ENCODE assay signal across 8 cellular contexts in genomic region chr19:506404-507285, GRCh38. TPM values are rescaled to one million over a fixed set of nuclear protein-coding genes. Genes with fewer than 3 reads are reported as not detected.
DNase-seq lines count a peak whose midpoint lies in the region; ATAC-seq, FAIRE-seq and TF ChIP-seq lines count a peak whose summit lies in the region.

No MANE protein-coding gene starts in this region.

- peak overlapping the region; percentile 69 for H3K27ac ChIP-seq in RWPE2 (ENCODE audit: poor library complexity, severe bottlenecking)

- H3K9me3 ChIP-seq in RWPE2 (ENCODE audit: severe bottlenecking) = no peaks in the 10 kb centered on the region

- TF ChIP-seq CTCF in RWPE2 (IDR thresholded peaks at IDR 0.05; ENCODE audit: poor library complexity, severe bottlenecking) = peak; percentile 92
- peak; percentile 99 for TF ChIP-seq CTCF in fibroblast of the aortic adventitia (IDR thresholded peaks at IDR 0.05; ENCODE audit: insufficient read depth, low read length)
- peak; percentile 98 to 99 (median 98) for TF ChIP-seq CTCF in nephron (IDR thresholded peaks at IDR 0.05; ENCODE audit: unreplicated experiment in 3 of 3)

- H3K27me3 ChIP-seq in H7 (ENCODE audit: control insufficient read depth, insufficient read depth, low read length) (no peaks in the 10 kb centered on the region; the same call in 1 of the 2 replicates), RWPE2 (ENCODE audit: insufficient read depth, poor library complexity, severe bottlenecking) (no peaks in the 10 kb centered on the region)

- H3K4me3 Mint-ChIP-seq in nephron = peak overlapping the region; percentile 84 to 93 (median 88)

- H3K4me1 Mint-ChIP-seq in nephron = peaks cover 36% of the 10 kb centered on the region

- no peaks in the 10 kb centered on the region for H3K9me3 Mint-ChIP-seq in nephron

- peaks cover 9% of the 10 kb centered on the region for H3K36me3 Mint-ChIP-seq in nephron (ENCODE audit: low read depth)

- FAIRE-seq in G401.6 (lab: Jason Lieb, UNC) = peak; percentile 98

- peak overlapping the region; percentile 97 to 98 (median 97) for H3K27ac Mint-ChIP-seq in nephron

- H3K36me3 ChIP-seq in H7 (replicated peaks; ENCODE audit: control insufficient read depth, insufficient read depth, low read length) = no peaks in the 10 kb centered on the region; the same call in 1 of the 2 replicates
- no peaks in the 10 kb centered on the region for H3K36me3 ChIP-seq in RWPE2 (ENCODE audit: low read depth)

- peaks cover 11% of the 10 kb centered on the region for H3K4me1 ChIP-seq in RWPE2 (ENCODE audit: insufficient read depth, poor library complexity, severe bottlenecking)

- peaks cover 12% of the 10 kb centered on the region for H3K27me3 Mint-ChIP-seq in nephron (ENCODE audit: low read depth)

- peak overlapping the region; percentile 92 for H3K4me3 ChIP-seq in H7 (ENCODE audit: insufficient read depth, low read depth, low read length)
- H3K4me3 ChIP-seq in RWPE2 (ENCODE audit: severe bottlenecking) = peak overlapping the region; percentile 79
- peak overlapping the region; percentile 94 for H3K4me3 ChIP-seq in fibroblast of the aortic adventitia (ENCODE audit: low read depth, low read length)

- DNase-seq in H7 = peak; percentile 99
- DNase-seq in LoVo (ENCODE audit: low spot score) = peak; percentile 95
- peak; percentile 97 for DNase-seq in RWPE2 (ENCODE audit: low spot score)
- peak; percentile 88 for DNase-seq in activated effector memory CD4-positive, alpha-beta T cell treated with Interleukin-2 at 50 U/mL for 16 hours
- DNase-seq in fibroblast of the aortic adventitia (ENCODE audit: low read depth) = peak; percentile 100
- peak; percentile 94 for DNase-seq in stimulated activated naive CD8-positive, alpha-beta T cell treated with anti-CD3 and anti-CD28 coated beads, Interleukin-15, Interleukin-2, amounts not matched to agents 100 U/mL and 50 U/mL, for 24 hours

- peak; percentile 79 for ATAC-seq in RWPE2 (ENCODE audit: low read depth)
- peak; percentile 70 for ATAC-seq in stimulated activated naive CD8-positive, alpha-beta T cell treated with anti-CD3 and anti-CD28 coated beads, Interleukin-15, Interleukin-2, amounts not matched to agents 100 U/mL and 50 U/mL, for 24 hours

RNA-seq across cellular contexts. Expression of gene TPGS1, which starts 0.7 kb away (rescaled TPM):
- 13.7 and 18.1 TPM in 2 replicates for total RNA-seq in H7 (2014; rRNA removed; shearing (Covaris generic))
- total RNA-seq in fibroblast of the aortic adventitia (ENCODE audit: low replicate concordance) = 25.2 and 56.4 TPM in 2 replicates

RNA-seq across cellular contexts. Expression of gene MADCAM1, which starts 10.4 kb away (rescaled TPM):
- total RNA-seq in H7 (2014; rRNA removed; shearing (Covaris generic)) = 0.70 TPM in 1 of 2 replicates, not detected in the other
- 0.16 and 0.18 TPM in 2 replicates for total RNA-seq in fibroblast of the aortic adventitia (ENCODE audit: low replicate concordance)

RNA-seq across cellular contexts. Expression of gene CDC34, which starts 24.9 kb away (rescaled TPM):
- 180 and 192 TPM in 2 replicates for total RNA-seq in H7 (2014; rRNA removed; shearing (Covaris generic))
- 31.0 and 65.8 TPM in 2 replicates for total RNA-seq in fibroblast of the aortic adventitia (ENCODE audit: low replicate concordance)

RNA-seq across cellular contexts. Expression of gene GZMM, which starts 37.2 kb away (rescaled TPM):
- 0.38 and 1.6 TPM in 2 replicates for total RNA-seq in H7 (2014; rRNA removed; shearing (Covaris generic))
- not detected in 2 replicates for total RNA-seq in fibroblast of the aortic adventitia (ENCODE audit: low replicate concordance)

RNA-seq across cellular contexts. Expression of gene SHC2, which starts 45.8 kb away (rescaled TPM):
- 5.3 and 6.9 TPM in 2 replicates for total RNA-seq in H7 (2014; rRNA removed; shearing (Covaris generic))
- total RNA-seq in fibroblast of the aortic adventitia (ENCODE audit: low replicate concordance) = 0.81 and 3.3 TPM in 2 replicates

Comparison
In these comparisons a context has a peak if more than half of its experiments do, and no peak if none do; other contexts are left out.
1. Peak in every context shown above with its lines: DNase-seq, ATAC-seq, H3K4me3 ChIP-seq and H3K27ac ChIP-seq.